Comparison of ENCODE assay signal across 1 cellular context in genomic region chr3:117853923-117854322, GRCh38.
TF ChIP-seq lines count a peak whose summit lies in the region.

No MANE protein-coding gene starts in this region.

TF ChIP-seq in GM23338, 12 proteins besides CTCF, POLR2A, EP300 and RAD21 (continued from another document):
- TF ChIP-seq ZNF462 (CRISPR knock-in tag; IDR thresholded peaks at IDR 0.05) (no peak), EZH2phosphoT487 (IDR thresholded peaks at IDR 0.05; ENCODE audit: unreplicated experiment) (no peak), NANOG (IDR thresholded peaks at IDR 0.05; ENCODE audit: borderline replicate concordance) (no peak), ZNF331 (CRISPR knock-in tag; IDR thresholded peaks at IDR 0.05; ENCODE audit: low read depth) (no peak), EZH2 (IDR thresholded peaks at IDR 0.05; ENCODE audit: low read depth, unreplicated experiment) (no peak), POLR2AphosphoS5 (IDR thresholded peaks at IDR 0.05; ENCODE audit: low read depth) (no peak)
